ENCODE assay signal across 1 cellular context in the genomic region with DNA sequence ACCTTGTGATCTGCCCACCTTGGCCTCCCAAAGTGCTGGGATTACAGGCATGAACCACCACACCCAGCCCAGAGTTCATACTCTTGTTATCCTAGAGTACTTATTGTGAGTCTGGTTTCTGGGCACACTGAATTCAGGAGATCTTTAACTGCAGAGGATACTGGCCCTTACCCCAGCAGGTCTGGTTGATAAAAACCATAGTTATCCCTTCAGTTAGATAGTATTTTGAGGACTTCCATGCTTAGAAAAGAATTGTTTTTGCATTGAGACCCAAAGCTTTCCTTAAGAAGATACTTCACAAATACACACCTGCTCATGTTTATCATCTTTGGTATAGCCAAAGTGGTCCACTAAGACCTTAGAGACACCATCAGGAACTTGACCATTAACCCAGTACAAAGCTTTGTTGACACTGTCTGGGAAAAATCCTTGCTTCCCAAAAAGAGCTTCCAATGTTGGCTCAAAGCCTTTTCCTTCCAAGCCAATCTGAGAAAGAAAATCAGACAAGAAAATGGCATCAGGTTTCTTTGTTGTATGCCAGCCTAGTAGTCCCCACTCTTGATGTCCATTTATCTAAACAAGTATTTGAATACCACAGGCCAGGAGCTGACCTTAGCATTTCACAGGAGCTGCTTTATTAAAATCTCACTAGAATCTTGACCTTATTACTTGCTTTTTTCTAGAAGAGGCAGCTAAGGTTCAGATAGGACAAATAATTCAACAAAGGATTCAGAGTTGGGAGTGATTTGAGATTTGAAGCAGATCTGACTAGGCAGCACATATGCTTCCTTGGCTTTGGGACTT.
TF ChIP-seq lines count a peak whose summit lies in the region.

No MANE protein-coding gene starts in this region.

TF ChIP-seq in HepG2, 621 proteins besides CTCF, POLR2A, EP300 and RAD21 (continued from another document and continues in another):
- TF ChIP-seq, protein P1, sequence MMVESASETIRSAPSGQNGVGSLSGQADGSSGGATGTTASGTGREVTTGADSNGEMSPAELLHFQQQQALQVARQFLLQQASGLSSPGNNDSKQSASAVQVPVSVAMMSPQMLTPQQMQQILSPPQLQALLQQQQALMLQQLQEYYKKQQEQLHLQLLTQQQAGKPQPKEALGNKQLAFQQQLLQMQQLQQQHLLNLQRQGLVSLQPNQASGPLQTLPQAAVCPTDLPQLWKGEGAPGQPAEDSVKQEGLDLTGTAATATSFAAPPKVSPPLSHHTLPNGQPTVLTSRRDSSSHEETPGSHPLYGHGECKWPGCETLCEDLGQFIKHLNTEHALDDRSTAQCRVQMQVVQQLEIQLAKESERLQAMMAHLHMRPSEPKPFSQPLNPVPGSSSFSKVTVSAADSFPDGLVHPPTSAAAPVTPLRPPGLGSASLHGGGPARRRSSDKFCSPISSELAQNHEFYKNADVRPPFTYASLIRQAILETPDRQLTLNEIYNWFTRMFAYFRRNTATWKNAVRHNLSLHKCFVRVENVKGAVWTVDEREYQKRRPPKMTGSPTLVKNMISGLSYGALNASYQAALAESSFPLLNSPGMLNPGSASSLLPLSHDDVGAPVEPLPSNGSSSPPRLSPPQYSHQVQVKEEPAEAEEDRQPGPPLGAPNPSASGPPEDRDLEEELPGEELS (CRISPR knock-in tag; IDR thresholded peaks at IDR 0.05): 0 out of 2 replicates have a peak, but pooled peaks have one; percentile 3
- TF ChIP-seq HNF4A (CRISPR knock-in tag; IDR thresholded peaks at IDR 0.05) (no peak), CC2D1A (CRISPR knock-in tag; IDR thresholded peaks at IDR 0.05) (no peak), HOXA9 (CRISPR knock-in tag; IDR thresholded peaks at IDR 0.05; ENCODE audit: borderline replicate concordance) (no peak), ZBTB42 (CRISPR knock-in tag; IDR thresholded peaks at IDR 0.05) (no peak), ZNF564 (CRISPR knock-in tag; IDR thresholded peaks at IDR 0.05) (no peak), DNMT1 (CRISPR knock-in tag; IDR thresholded peaks at IDR 0.05) (no peak), KDM4B (CRISPR knock-in tag; IDR thresholded peaks at IDR 0.05) (no peak), HDAC1 (CRISPR knock-in tag; IDR thresholded peaks at IDR 0.05) (no peak), TGIF2 (CRISPR knock-in tag; IDR thresholded peaks at IDR 0.05) (no peak), ZNF563 (CRISPR knock-in tag; IDR thresholded peaks at IDR 0.05) (no peak), ZNF768 (CRISPR knock-in tag; IDR thresholded peaks at IDR 0.05) (no peak), ZNF782 (CRISPR knock-in tag; IDR thresholded peaks at IDR 0.05; ENCODE audit: borderline replicate concordance) (no peak), ZNF746 (CRISPR knock-in tag; IDR thresholded peaks at IDR 0.05) (no peak), SCMH1 (CRISPR knock-in tag; IDR thresholded peaks at IDR 0.05; ENCODE audit: borderline replicate concordance) (no peak), FOXK2 (IDR thresholded peaks at IDR 0.05) (no peak), AGO2 (optimal IDR thresholded peaks at IDR 0.05; ENCODE audit: low read depth, low read length) (peak; percentile 51), TBX2 (CRISPR knock-in tag; IDR thresholded peaks at IDR 0.05; ENCODE audit: borderline replicate concordance) (no peak), ZNF552 (CRISPR knock-in tag; IDR thresholded peaks at IDR 0.05; ENCODE audit: borderline replicate concordance) (no peak), ZNF619 (CRISPR knock-in tag; IDR thresholded peaks at IDR 0.05) (no peak), ZNF75D (CRISPR knock-in tag; IDR thresholded peaks at IDR 0.05; ENCODE audit: borderline replicate concordance) (no peak), SMC3 (IDR thresholded peaks at IDR 0.05; ENCODE audit: low read length) (no peak), ZNF572 (CRISPR knock-in tag; IDR thresholded peaks at IDR 0.05) (no peak), HNRNPLL (IDR thresholded peaks at IDR 0.05; ENCODE audit: low read depth, low read length, poor library complexity, severe bottlenecking) (no peak), PHF5A (CRISPR knock-in tag; IDR thresholded peaks at IDR 0.05; ENCODE audit: low read depth, unreplicated experiment) (peak; percentile 33)
- TF ChIP-seq, protein P2, sequence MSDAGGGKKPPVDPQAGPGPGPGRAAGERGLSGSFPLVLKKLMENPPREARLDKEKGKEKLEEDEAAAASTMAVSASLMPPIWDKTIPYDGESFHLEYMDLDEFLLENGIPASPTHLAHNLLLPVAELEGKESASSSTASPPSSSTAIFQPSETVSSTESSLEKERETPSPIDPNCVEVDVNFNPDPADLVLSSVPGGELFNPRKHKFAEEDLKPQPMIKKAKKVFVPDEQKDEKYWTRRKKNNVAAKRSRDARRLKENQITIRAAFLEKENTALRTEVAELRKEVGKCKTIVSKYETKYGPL (CRISPR knock-in tag; IDR thresholded peaks at IDR 0.05): no peak
- TF ChIP-seq, protein P3, sequence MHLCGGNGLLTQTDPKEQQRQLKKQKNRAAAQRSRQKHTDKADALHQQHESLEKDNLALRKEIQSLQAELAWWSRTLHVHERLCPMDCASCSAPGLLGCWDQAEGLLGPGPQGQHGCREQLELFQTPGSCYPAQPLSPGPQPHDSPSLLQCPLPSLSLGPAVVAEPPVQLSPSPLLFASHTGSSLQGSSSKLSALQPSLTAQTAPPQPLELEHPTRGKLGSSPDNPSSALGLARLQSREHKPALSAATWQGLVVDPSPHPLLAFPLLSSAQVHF (CRISPR knock-in tag; IDR thresholded peaks at IDR 0.05): no peak
- TF ChIP-seq, protein P4, sequence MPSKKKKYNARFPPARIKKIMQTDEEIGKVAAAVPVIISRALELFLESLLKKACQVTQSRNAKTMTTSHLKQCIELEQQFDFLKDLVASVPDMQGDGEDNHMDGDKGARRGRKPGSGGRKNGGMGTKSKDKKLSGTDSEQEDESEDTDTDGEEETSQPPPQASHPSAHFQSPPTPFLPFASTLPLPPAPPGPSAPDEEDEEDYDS (CRISPR knock-in tag; IDR thresholded peaks at IDR 0.05): no peak
- TF ChIP-seq, protein P5, sequence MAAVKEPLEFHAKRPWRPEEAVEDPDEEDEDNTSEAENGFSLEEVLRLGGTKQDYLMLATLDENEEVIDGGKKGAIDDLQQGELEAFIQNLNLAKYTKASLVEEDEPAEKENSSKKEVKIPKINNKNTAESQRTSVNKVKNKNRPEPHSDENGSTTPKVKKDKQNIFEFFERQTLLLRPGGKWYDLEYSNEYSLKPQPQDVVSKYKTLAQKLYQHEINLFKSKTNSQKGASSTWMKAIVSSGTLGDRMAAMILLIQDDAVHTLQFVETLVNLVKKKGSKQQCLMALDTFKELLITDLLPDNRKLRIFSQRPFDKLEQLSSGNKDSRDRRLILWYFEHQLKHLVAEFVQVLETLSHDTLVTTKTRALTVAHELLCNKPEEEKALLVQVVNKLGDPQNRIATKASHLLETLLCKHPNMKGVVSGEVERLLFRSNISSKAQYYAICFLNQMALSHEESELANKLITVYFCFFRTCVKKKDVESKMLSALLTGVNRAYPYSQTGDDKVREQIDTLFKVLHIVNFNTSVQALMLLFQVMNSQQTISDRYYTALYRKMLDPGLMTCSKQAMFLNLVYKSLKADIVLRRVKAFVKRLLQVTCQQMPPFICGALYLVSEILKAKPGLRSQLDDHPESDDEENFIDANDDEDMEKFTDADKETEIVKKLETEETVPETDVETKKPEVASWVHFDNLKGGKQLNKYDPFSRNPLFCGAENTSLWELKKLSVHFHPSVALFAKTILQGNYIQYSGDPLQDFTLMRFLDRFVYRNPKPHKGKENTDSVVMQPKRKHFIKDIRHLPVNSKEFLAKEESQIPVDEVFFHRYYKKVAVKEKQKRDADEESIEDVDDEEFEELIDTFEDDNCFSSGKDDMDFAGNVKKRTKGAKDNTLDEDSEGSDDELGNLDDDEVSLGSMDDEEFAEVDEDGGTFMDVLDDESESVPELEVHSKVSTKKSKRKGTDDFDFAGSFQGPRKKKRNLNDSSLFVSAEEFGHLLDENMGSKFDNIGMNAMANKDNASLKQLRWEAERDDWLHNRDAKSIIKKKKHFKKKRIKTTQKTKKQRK (IDR thresholded peaks at IDR 0.05; ENCODE audit: low read length): no peak
- TF ChIP-seq, protein P6, sequence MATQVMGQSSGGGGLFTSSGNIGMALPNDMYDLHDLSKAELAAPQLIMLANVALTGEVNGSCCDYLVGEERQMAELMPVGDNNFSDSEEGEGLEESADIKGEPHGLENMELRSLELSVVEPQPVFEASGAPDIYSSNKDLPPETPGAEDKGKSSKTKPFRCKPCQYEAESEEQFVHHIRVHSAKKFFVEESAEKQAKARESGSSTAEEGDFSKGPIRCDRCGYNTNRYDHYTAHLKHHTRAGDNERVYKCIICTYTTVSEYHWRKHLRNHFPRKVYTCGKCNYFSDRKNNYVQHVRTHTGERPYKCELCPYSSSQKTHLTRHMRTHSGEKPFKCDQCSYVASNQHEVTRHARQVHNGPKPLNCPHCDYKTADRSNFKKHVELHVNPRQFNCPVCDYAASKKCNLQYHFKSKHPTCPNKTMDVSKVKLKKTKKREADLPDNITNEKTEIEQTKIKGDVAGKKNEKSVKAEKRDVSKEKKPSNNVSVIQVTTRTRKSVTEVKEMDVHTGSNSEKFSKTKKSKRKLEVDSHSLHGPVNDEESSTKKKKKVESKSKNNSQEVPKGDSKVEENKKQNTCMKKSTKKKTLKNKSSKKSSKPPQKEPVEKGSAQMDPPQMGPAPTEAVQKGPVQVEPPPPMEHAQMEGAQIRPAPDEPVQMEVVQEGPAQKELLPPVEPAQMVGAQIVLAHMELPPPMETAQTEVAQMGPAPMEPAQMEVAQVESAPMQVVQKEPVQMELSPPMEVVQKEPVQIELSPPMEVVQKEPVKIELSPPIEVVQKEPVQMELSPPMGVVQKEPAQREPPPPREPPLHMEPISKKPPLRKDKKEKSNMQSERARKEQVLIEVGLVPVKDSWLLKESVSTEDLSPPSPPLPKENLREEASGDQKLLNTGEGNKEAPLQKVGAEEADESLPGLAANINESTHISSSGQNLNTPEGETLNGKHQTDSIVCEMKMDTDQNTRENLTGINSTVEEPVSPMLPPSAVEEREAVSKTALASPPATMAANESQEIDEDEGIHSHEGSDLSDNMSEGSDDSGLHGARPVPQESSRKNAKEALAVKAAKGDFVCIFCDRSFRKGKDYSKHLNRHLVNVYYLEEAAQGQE (IDR thresholded peaks at IDR 0.05; ENCODE audit: borderline replicate concordance in 1 of 2, low read depth in 1 of 2, low read length in 2 of 2): no peak
- TF ChIP-seq, protein P7, sequence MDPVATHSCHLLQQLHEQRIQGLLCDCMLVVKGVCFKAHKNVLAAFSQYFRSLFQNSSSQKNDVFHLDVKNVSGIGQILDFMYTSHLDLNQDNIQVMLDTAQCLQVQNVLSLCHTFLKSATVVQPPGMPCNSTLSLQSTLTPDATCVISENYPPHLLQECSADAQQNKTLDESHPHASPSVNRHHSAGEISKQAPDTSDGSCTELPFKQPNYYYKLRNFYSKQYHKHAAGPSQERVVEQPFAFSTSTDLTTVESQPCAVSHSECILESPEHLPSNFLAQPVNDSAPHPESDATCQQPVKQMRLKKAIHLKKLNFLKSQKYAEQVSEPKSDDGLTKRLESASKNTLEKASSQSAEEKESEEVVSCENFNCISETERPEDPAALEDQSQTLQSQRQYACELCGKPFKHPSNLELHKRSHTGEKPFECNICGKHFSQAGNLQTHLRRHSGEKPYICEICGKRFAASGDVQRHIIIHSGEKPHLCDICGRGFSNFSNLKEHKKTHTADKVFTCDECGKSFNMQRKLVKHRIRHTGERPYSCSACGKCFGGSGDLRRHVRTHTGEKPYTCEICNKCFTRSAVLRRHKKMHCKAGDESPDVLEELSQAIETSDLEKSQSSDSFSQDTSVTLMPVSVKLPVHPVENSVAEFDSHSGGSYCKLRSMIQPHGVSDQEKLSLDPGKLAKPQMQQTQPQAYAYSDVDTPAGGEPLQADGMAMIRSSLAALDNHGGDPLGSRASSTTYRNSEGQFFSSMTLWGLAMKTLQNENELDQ (CRISPR knock-in tag; IDR thresholded peaks at IDR 0.05; ENCODE audit: borderline replicate concordance): no peak
- TF ChIP-seq, protein P8, sequence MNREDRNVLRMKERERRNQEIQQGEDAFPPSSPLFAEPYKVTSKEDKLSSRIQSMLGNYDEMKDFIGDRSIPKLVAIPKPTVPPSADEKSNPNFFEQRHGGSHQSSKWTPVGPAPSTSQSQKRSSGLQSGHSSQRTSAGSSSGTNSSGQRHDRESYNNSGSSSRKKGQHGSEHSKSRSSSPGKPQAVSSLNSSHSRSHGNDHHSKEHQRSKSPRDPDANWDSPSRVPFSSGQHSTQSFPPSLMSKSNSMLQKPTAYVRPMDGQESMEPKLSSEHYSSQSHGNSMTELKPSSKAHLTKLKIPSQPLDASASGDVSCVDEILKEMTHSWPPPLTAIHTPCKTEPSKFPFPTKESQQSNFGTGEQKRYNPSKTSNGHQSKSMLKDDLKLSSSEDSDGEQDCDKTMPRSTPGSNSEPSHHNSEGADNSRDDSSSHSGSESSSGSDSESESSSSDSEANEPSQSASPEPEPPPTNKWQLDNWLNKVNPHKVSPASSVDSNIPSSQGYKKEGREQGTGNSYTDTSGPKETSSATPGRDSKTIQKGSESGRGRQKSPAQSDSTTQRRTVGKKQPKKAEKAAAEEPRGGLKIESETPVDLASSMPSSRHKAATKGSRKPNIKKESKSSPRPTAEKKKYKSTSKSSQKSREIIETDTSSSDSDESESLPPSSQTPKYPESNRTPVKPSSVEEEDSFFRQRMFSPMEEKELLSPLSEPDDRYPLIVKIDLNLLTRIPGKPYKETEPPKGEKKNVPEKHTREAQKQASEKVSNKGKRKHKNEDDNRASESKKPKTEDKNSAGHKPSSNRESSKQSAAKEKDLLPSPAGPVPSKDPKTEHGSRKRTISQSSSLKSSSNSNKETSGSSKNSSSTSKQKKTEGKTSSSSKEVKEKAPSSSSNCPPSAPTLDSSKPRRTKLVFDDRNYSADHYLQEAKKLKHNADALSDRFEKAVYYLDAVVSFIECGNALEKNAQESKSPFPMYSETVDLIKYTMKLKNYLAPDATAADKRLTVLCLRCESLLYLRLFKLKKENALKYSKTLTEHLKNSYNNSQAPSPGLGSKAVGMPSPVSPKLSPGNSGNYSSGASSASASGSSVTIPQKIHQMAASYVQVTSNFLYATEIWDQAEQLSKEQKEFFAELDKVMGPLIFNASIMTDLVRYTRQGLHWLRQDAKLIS (CRISPR knock-in tag; IDR thresholded peaks at IDR 0.05): no peak; the same call in 1 of the 2 replicates
- TF ChIP-seq, protein P9, sequence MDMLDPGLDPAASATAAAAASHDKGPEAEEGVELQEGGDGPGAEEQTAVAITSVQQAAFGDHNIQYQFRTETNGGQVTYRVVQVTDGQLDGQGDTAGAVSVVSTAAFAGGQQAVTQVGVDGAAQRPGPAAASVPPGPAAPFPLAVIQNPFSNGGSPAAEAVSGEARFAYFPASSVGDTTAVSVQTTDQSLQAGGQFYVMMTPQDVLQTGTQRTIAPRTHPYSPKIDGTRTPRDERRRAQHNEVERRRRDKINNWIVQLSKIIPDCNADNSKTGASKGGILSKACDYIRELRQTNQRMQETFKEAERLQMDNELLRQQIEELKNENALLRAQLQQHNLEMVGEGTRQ (IDR thresholded peaks at IDR 0.05; ENCODE audit: low read depth, low read length): no peak
- TF ChIP-seq, protein P9 (CRISPR knock-in tag; IDR thresholded peaks at IDR 0.05; ENCODE audit: borderline replicate concordance): no peak
- TF ChIP-seq, protein P10, sequence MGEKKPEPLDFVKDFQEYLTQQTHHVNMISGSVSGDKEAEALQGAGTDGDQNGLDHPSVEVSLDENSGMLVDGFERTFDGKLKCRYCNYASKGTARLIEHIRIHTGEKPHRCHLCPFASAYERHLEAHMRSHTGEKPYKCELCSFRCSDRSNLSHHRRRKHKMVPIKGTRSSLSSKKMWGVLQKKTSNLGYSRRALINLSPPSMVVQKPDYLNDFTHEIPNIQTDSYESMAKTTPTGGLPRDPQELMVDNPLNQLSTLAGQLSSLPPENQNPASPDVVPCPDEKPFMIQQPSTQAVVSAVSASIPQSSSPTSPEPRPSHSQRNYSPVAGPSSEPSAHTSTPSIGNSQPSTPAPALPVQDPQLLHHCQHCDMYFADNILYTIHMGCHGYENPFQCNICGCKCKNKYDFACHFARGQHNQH (CRISPR knock-in tag; IDR thresholded peaks at IDR 0.05): no peak
